ENCODE assay signal across 8 cellular contexts in genomic region chr1:157992031-157992568, GRCh38. TPM values are rescaled to one million over a fixed set of nuclear protein-coding genes. Genes with fewer than 3 reads are reported as not detected.
DNase-seq lines count a peak whose midpoint lies in the region; ATAC-seq and TF ChIP-seq lines count a peak whose summit lies in the region.

No MANE protein-coding gene starts in this region.

- no peak overlapping the region for H3K4me3 ChIP-seq in AG09309 (ENCODE audit: control insufficient read depth, low read depth, low read length)

- peaks cover under 1% of the 10 kb centered on the region for H3K36me3 Mint-ChIP-seq in nephron (ENCODE audit: low read depth)
- no peaks in the 10 kb centered on the region for H3K36me3 Mint-ChIP-seq in type B pancreatic cell

- H3K4me3 Mint-ChIP-seq in nephron (peak overlapping the region; percentile 87 to 98 (median 97)), type B pancreatic cell (peak overlapping the region; percentile 93)

- H3K27me3 Mint-ChIP-seq in nephron (ENCODE audit: low read depth) (peaks cover 33% of the 10 kb centered on the region), type B pancreatic cell (peaks cover 38% of the 10 kb centered on the region)

- H3K4me1 Mint-ChIP-seq in nephron (peaks cover 30% of the 10 kb centered on the region), type B pancreatic cell (ENCODE audit: unreplicated experiment) (peaks cover 21% of the 10 kb centered on the region)

- no peak for DNase-seq in AG09309 (ENCODE audit: low read depth)
- DNase-seq in GM13977 (ENCODE audit: low spot score), result peak; percentile 81
- peak; percentile 60 to 87 for DNase-seq in NCI-H526 (lab: John Stamatoyannopoulos, UW)
- peak; percentile 5 for DNase-seq in activated CD8-positive, alpha-beta memory T cell treated with anti-CD3 and anti-CD28 coated beads, Interleukin-2, amount 50 U/mL, for 24 hours (ENCODE audit: extremely low read depth)
- peak; percentile 93 for DNase-seq in fibroblast of gingiva (ENCODE audit: low read depth)
- no peak for DNase-seq in type B pancreatic cell (ENCODE audit: extremely low spot score, unreplicated experiment)

- H3K9me3 Mint-ChIP-seq in nephron (no peaks in the 10 kb centered on the region), type B pancreatic cell (no peaks in the 10 kb centered on the region)

- TF ChIP-seq CTCF in AG09309 (IDR thresholded peaks at IDR 0.05; ENCODE audit: control insufficient read depth, insufficient read depth, low read depth, low read length, missing control alignments) (peak; percentile 99), GM13977 (IDR thresholded peaks at IDR 0.05; ENCODE audit: extremely low read depth, insufficient read depth, missing control alignments) (peak; percentile 88), nephron (IDR thresholded peaks at IDR 0.05; ENCODE audit: unreplicated experiment in 3 of 3) (peak; percentile 88 to 97 (median 96)), type B pancreatic cell (conservative IDR thresholded peaks at IDR 0.05) (peak; percentile 95)

- no peak for ATAC-seq in HG02840 (IDR thresholded peaks at IDR 0.05; ENCODE audit: low FRiP score, unreplicated experiment)

- in situ Hi-C loops in GM13977 (cut with MboI; ENCODE audit: low pct_unique_long_range_greater_than_20kb, low sequenced_read_pairs, unreplicated experiment), result no loop called here

- peak overlapping the region; percentile 60 to 99 (median 80) for H3K27ac Mint-ChIP-seq in nephron
- H3K27ac Mint-ChIP-seq in type B pancreatic cell, result peak overlapping the region; percentile 29

RNA-seq across cellular contexts. Expression of gene KIRREL1, which starts 1.3 kb away (rescaled TPM):
- total RNA-seq in type B pancreatic cell (ENCODE audit: low replicate concordance), result 15.0 and 51.6 TPM in 2 replicates

Comparison
In these comparisons a context has a peak if more than half of its experiments do, and no peak if none do; other contexts are left out.
1. DNase-seq: peak in GM13977 (single experiment), NCI-H526 (2 of 2), activated CD8-positive, alpha-beta memory T cell treated with anti-CD3 and anti-CD28 coated beads, Interleukin-2, amount 50 U/mL, for 24 hours (single experiment) and fibroblast of gingiva (single experiment); none in AG09309 (single experiment) and type B pancreatic cell (single experiment).
2. Peak in every context shown above with its lines, with median percentiles within 50 percentile points of each other: CTCF ChIP-seq.